ENCODE assay signal across 11 cellular contexts in genomic region chr15:94238539-94239118, GRCh38. TPM values are rescaled to one million over a fixed set of nuclear protein-coding genes. Genes with fewer than 3 reads are reported as not detected.
DNase-seq lines count a peak whose midpoint lies in the region; ATAC-seq, FAIRE-seq and TF ChIP-seq lines count a peak whose summit lies in the region.
"Had no signal": no experiment of that assay in that cellular context is flagged by ENCODE, and none has a peak within 500 bp of the region (broad histone marks: within the 10 kb centered on the region; RNA-seq: fewer than 3 reads in every experiment).

No MANE protein-coding gene starts in this region.

- TF ChIP-seq POLR2A in GM12878 (IDR thresholded peaks at IDR 0.05; ENCODE audit: low read depth, low read length) = no peak
- TF ChIP-seq POLR2A in gastrocnemius medialis (IDR thresholded peaks at IDR 0.05) = no peak

- SMC1A ChIA-PET in GM12878 (lab: Charles Lee; ENCODE audit: uncharacterized antibody, unreplicated experiment) = interaction anchor here (0.8 to 5.7 kb wide), 21 partner anchors 7 to 88 kb away, joined by 3 to 82 read pairs (median 5); partner anchors contain the start of gene MCTP2

- TF ChIP-seq CTCF in GM12878 (IDR thresholded peaks at IDR 0.05 in 2 of 3, conservative IDR thresholded peaks at IDR 0.05 in 1 of 3; ENCODE audit: control insufficient read depth in 2 of 3, extremely low read depth in 1 of 3, insufficient read depth in 1 of 3, low read depth in 3 of 3, low read length in 3 of 3) = no peak
- TF ChIP-seq CTCF in gastrocnemius medialis (IDR thresholded peaks at IDR 0.05 in 4 of 5, conservative IDR thresholded peaks at IDR 0.05 in 1 of 5) = no peak
- no peak for TF ChIP-seq CTCF in foreskin keratinocyte (conservative IDR thresholded peaks at IDR 0.05)

- TF ChIP-seq RAD21 in GM12878 (IDR thresholded peaks at IDR 0.05; ENCODE audit: insufficient read depth, low read depth, low read length) = no peak

- BruUV-seq in GM12878 (replicated peaks; lab: Mats Ljungman, UMichigan) = no TSS peak

- POLR2A ChIA-PET in GM12878 (lab: Charles Lee) = interaction anchor here (0.6 to 3.1 kb wide), 8 partner anchors 9 to 832 kb away, joined by 3 to 22 read pairs (median 5); partner anchors contain the start of gene MCTP2

- H3K9ac ChIP-seq in GM12878 (ENCODE audit: control insufficient read depth, insufficient read depth, low read length) = no peak overlapping the region

- H3K9me3 ChIP-seq in GM12878 (replicated peaks; ENCODE audit: control insufficient read depth, insufficient read depth, low read length) (no peaks in the 10 kb centered on the region), gastrocnemius medialis (no peaks in the 10 kb centered on the region)

- intact Hi-C loops in GM12878 (cut with micrococcal nuclease; ENCODE audit: unreplicated experiment) = no loop called here
- intact Hi-C loops in gastrocnemius medialis (cut with DNase I; ENCODE audit: low total_unique reads) = no loop called here
- intact Hi-C loops in left ventricle myocardium superior (cut with micrococcal nuclease) = no loop called here

- H3K4me3 ChIP-seq in GM12878 (no peak overlapping the region), gastrocnemius medialis (no peak overlapping the region)

- H3K79me2 ChIP-seq in GM12878 (ENCODE audit: control insufficient read depth, insufficient read depth, low read length) = no peaks in the 10 kb centered on the region; the same call in 1 of the 2 replicates

- H3K36me3 ChIP-seq in GM12878 (ENCODE audit: control insufficient read depth in 2 of 2, insufficient read depth in 2 of 2, low read length in 1 of 2) = no peaks in the 10 kb centered on the region
- H3K36me3 ChIP-seq in gastrocnemius medialis = no peaks in the 10 kb centered on the region

- no peak overlapping the region for H3K4me2 ChIP-seq in GM12878 (ENCODE audit: control insufficient read depth, insufficient read depth)

- FAIRE-seq in GM18507 (lab: Jason Lieb, UNC) (peak; percentile 87), GM12878 (lab: Jason Lieb, UNC) (no peak)

- 0 out of 2 replicates have a peak, but pooled peaks cover 5% of the 10 kb centered on the region for H3K4me1 ChIP-seq in GM12878 (ENCODE audit: control insufficient read depth, insufficient read depth, low read length)
- H3K4me1 ChIP-seq in gastrocnemius medialis = no peaks in the 10 kb centered on the region
- H3K4me1 ChIP-seq in foreskin keratinocyte = peaks cover 36% of the 10 kb centered on the region

- CTCF ChIA-PET in GM12878 (lab: Yijun Ruan, JAX) = interaction anchor here (0.7 to 3.7 kb wide), 9 partner anchors 8 to 85 kb away, joined by 3 to 14 read pairs (median 5); no protein-coding TSS in a partner anchor

- 0% methylated on average over 3 of the region's 4 CpGs for WGBS in GM12878 (ENCODE audit: insufficient coverage, insufficient replicate concordance, low lambda C conversion rate, missing lambda C conversion rate)

- H4K20me1 ChIP-seq in GM12878 (ENCODE audit: control insufficient read depth, insufficient read depth) = no peaks in the 10 kb centered on the region

- no peaks in the 10 kb centered on the region for H3K27me3 ChIP-seq in GM12878 (replicated peaks in 1 of 2; ENCODE audit: control insufficient read depth in 2 of 2, insufficient read depth in 2 of 2, low read length in 1 of 2)
- no peaks in the 10 kb centered on the region for H3K27me3 ChIP-seq in gastrocnemius medialis
- H3K27me3 ChIP-seq in foreskin keratinocyte = no peaks in the 10 kb centered on the region

- H2AFZ ChIP-seq in GM12878 (ENCODE audit: control insufficient read depth, low read depth, low read length) = no peak overlapping the region

- in situ Hi-C loops in GM12878 (cut with MboI) = no loop called here
- in situ Hi-C loops in gastrocnemius medialis (cut with MboI; ENCODE audit: low sequenced_read_pairs in 4 of 4) = no loop called here

- ATAC-seq in GM21447 (IDR thresholded peaks at IDR 0.05; ENCODE audit: unreplicated experiment) = peak; percentile 80
- ATAC-seq in HG03457 (IDR thresholded peaks at IDR 0.05; ENCODE audit: unreplicated experiment) = peak; percentile 55
- ATAC-seq in GM12878 = peak; percentile 85
- ATAC-seq in gastrocnemius medialis = no peak
- ATAC-seq in left ventricle myocardium superior = no peak
- ATAC-seq in foreskin keratinocyte = no peak

- peak in 1 of 2 experiments; percentile 25; a peak in 1 of 4 replicates for TF ChIP-seq EP300 in GM12878 (IDR thresholded peaks at IDR 0.05; ENCODE audit: borderline replicate concordance in 1 of 2, control insufficient read depth in 1 of 2, low read depth in 2 of 2, low read length in 2 of 2)

- RAD21 ChIA-PET in GM12878 (lab: Charles Lee; ENCODE audit: unreplicated experiment) = interaction anchor here (0.8 to 4.4 kb wide), 11 partner anchors 9 to 87 kb away, joined by 3 to 53 read pairs (median 4); partner anchors contain the start of gene MCTP2

- DNase-seq in GM18507 (ENCODE audit: extremely low spot score, insufficient read length, low read depth) (no peak), GM12878 (ENCODE audit: low read depth, low spot score) (no peak), gastrocnemius medialis (no peak), left ventricle myocardium superior (no peak), iPS-NIHi7 (ENCODE audit: extremely low spot score) (no peak), foreskin keratinocyte (no peak)
- DNase-seq: amygdala, GF-D8, KG1 had no signal

- H3K27ac ChIP-seq in GM12878 (ENCODE audit: control insufficient read depth, insufficient read depth) (no peak overlapping the region), gastrocnemius medialis (no peak overlapping the region), foreskin keratinocyte (no peak overlapping the region)

TF ChIP-seq in GM12878, 131 proteins besides CTCF, POLR2A, EP300 and RAD21 (continues in another document):
- peak; percentile 76; the same call in 1 of the 2 replicates for TF ChIP-seq GATAD2B (conservative IDR thresholded peaks at IDR 0.05; ENCODE audit: low read depth)
- peak; percentile 91 to 96 for TF ChIP-seq IKZF2 (IDR thresholded peaks at IDR 0.05)
- peak; percentile 56 for TF ChIP-seq PKNOX1 (IDR thresholded peaks at IDR 0.05)
- TF ChIP-seq YBX1 (IDR thresholded peaks at IDR 0.05) = 0 out of 2 replicates have a peak, but pooled peaks have one; percentile 57
- TF ChIP-seq JUND (IDR thresholded peaks at IDR 0.05; ENCODE audit: low read depth, low read length) = no peak
- no peak for TF ChIP-seq RELA (IDR thresholded peaks at IDR 0.05; ENCODE audit: borderline replicate concordance, partially characterized antibody)
- peak in 1 of 2 experiments; percentile 63; a peak in 2 of 4 replicates for TF ChIP-seq BHLHE40 (IDR thresholded peaks at IDR 0.05; ENCODE audit: borderline replicate concordance in 1 of 2, low read depth in 2 of 2, low read length in 1 of 2)
- TF ChIP-seq ZBTB33 (IDR thresholded peaks at IDR 0.05) = no peak

RNA-seq across cellular contexts. Expression of gene MCTP2, which starts 7.3 kb away (rescaled TPM):
- 85.3 and 89.1 TPM in 2 replicates for total RNA-seq in GM12878 (2013; cell fraction: nucleolus; rRNA removed)
- 0.87 and 1.1 TPM in 2 replicates for total RNA-seq in GM12878 (2014; rRNA removed)
- total RNA-seq in GM12878 (2014; rRNA removed; fragmentation: Illumina TruSeq; extraction: Trizol) = 0.92 and 1.0 TPM in 2 replicates
- total RNA-seq in GM12878 (2021) = 1.0 and 1.5 TPM in 2 replicates
- polyA plus RNA-seq in GM12878 (2011; ENCODE audit: low read depth) = 0.68 TPM
- 39.3 and 48.5 TPM in 2 replicates for polyA plus RNA-seq in GM12878 (2011; rRNA removed)
- polyA plus RNA-seq in GM12878 (2011; cell fraction: cytosol; rRNA removed) = 39.4 and 45.7 TPM in 2 replicates
- 85.2 and 124 TPM in 2 replicates for polyA plus RNA-seq in GM12878 (2011; cell fraction: nucleus; rRNA removed)
- 0.87 and 1.5 TPM in 2 replicates for polyA plus RNA-seq in GM12878 (2012)
- 0.76 and 1.0 TPM in 2 replicates for polyA plus RNA-seq in GM12878 (2014; fragmentation: Illumina TruSeq; extraction: Trizol)
- polyA plus RNA-seq in GM12878 (2014; fragmentation: Nextera tagmentation; extraction: Ambion mirVana) = under 1 TPM; 0.24 to 0.26 TPM
- polyA plus RNA-seq in GM12878 (2014; rRNA removed) = 0.67 and 1.1 TPM in 2 replicates
- under 1 TPM; 0.33 to 0.36 TPM for polyA plus RNA-seq in GM12878 (2016; fragmentation: Nextera tagmentation; extraction: Ambion mirVana)
- polyA minus RNA-seq in GM12878 (2011; rRNA and poly(A)+ RNA removed) = 107 and 119 TPM in 2 replicates
- 21.6 and 32.2 TPM in 2 replicates for polyA minus RNA-seq in GM12878 (2011; cell fraction: cytosol; rRNA and poly(A)+ RNA removed)
- polyA minus RNA-seq in GM12878 (2011; cell fraction: nucleus; rRNA and poly(A)+ RNA removed) = 87.2 and 98.2 TPM in 2 replicates
- 1 to 10 TPM in 1 of 4 donors, under 1 TPM in 3; 0.13 to 2.0 (median 0.43) TPM for total RNA-seq in gastrocnemius medialis
- 2.1 TPM for total RNA-seq in left ventricle myocardium superior
- 13.4 and 14.5 TPM in 2 replicates for total RNA-seq in foreskin keratinocyte
- polyA plus RNA-seq in foreskin keratinocyte = 2.7 TPM in 2 replicates

Comparison
In these comparisons a context has a peak if more than half of its experiments do, and no peak if none do; other contexts are left out.
1. ATAC-seq: peak in GM21447 (single experiment), HG03457 (single experiment) and GM12878 (single experiment); none in gastrocnemius medialis (0 of 2), left ventricle myocardium superior (single experiment) and foreskin keratinocyte (single experiment).